Comparison of ENCODE assay signal across 8 cellular contexts in genomic region chr7:136114966-136115762, GRCh38.
DNase-seq lines count a peak whose midpoint lies in the region; ATAC-seq and TF ChIP-seq lines count a peak whose summit lies in the region.

No MANE protein-coding gene starts in this region.

- no peak overlapping the region for H3K27ac ChIP-seq in naive thymus-derived CD4-positive, alpha-beta T cell (ENCODE audit: low read depth, low read length)
- H3K27ac ChIP-seq in upper lobe of left lung: no peak overlapping the region

- no peak for TF ChIP-seq POLR2A in upper lobe of left lung (IDR thresholded peaks at IDR 0.05)

- H3K4me3 Mint-ChIP-seq in naive thymus-derived CD4-positive, alpha-beta T cell: no peak overlapping the region

- H3F3A ChIP-seq in Loucy (ENCODE audit: low read depth): no peaks in the 10 kb centered on the region

- H3K4me2 ChIP-seq in Loucy (ENCODE audit: low read depth, low read length, poor library complexity, severe bottlenecking): no peak overlapping the region

- H3K9me2 ChIP-seq in Loucy (replicated peaks; ENCODE audit: low read depth, low read length): no peaks in the 10 kb centered on the region

- H3K9me3 ChIP-seq in Loucy (ENCODE audit: insufficient read depth, low read depth, low read length) (no peaks in the 10 kb centered on the region), upper lobe of left lung (no peaks in the 10 kb centered on the region)
- no peaks in the 10 kb centered on the region for H3K9me3 ChIP-seq in naive thymus-derived CD4-positive, alpha-beta T cell (ENCODE audit: control insufficient read depth in 2 of 3, low read length in 3 of 3)

- no peak overlapping the region for H3K9ac ChIP-seq in Loucy (ENCODE audit: low read depth, low read length, poor library complexity, severe bottlenecking)

- peaks cover 0 to 20% (median 5%) of the 10 kb centered on the region in 11 donors for H3K9me3 Mint-ChIP-seq in naive thymus-derived CD4-positive, alpha-beta T cell

- TF ChIP-seq EP300 in upper lobe of left lung (IDR thresholded peaks at IDR 0.05): no peak

- no peak overlapping the region for H3K27ac Mint-ChIP-seq in naive thymus-derived CD4-positive, alpha-beta T cell

- H3K27me3 Mint-ChIP-seq in naive thymus-derived CD4-positive, alpha-beta T cell: peaks cover 0 to 10% (median 0%) of the 10 kb centered on the region in 5 donors

- peaks cover 0 to 4% (median 0%) of the 10 kb centered on the region in 7 donors for H3K4me1 Mint-ChIP-seq in naive thymus-derived CD4-positive, alpha-beta T cell

- no peaks in the 10 kb centered on the region for H4K20me1 ChIP-seq in Loucy (ENCODE audit: insufficient read depth, low read length, poor library complexity, severe bottlenecking)

- POLR2A ChIA-PET in HEK293T (lab: Yijun Ruan, JAX): no interaction called here
- POLR2A ChIA-PET in naive thymus-derived CD4-positive, alpha-beta T cell (lab: Charles Lee): no interaction called here

- H3K79me2 ChIP-seq in Loucy (ENCODE audit: insufficient read depth, low read length): no peaks in the 10 kb centered on the region

- H3K4me3 ChIP-seq in Loucy (ENCODE audit: low read length, poor library complexity, severe bottlenecking) (no peak overlapping the region), epithelial cell of esophagus (ENCODE audit: low read length) (no peak overlapping the region), upper lobe of left lung (no peak overlapping the region)
- H3K4me3 ChIP-seq in naive thymus-derived CD4-positive, alpha-beta T cell (ENCODE audit: low read length): no peak overlapping the region

- H3K4me1 ChIP-seq in Loucy (ENCODE audit: insufficient read depth, low read length, poor library complexity, severe bottlenecking) (no peaks in the 10 kb centered on the region), upper lobe of left lung (no peaks in the 10 kb centered on the region)
- H3K4me1 ChIP-seq in naive thymus-derived CD4-positive, alpha-beta T cell (ENCODE audit: control insufficient read depth in 2 of 2, insufficient read depth in 2 of 2, low read length in 2 of 2): no peaks in the 10 kb centered on the region

- CTCF ChIA-PET in HEK293T (lab: Yijun Ruan, JAX): interaction anchor here (0.6 to 1.4 kb wide), 10 partner anchors 9 to 1176 kb away, joined by 3 to 6 read pairs (median 3); no protein-coding TSS in a partner anchor
- CTCF ChIA-PET in naive thymus-derived CD4-positive, alpha-beta T cell (lab: Charles Lee): interaction anchor here (0.6 kb wide), 1 partner anchor 398 kb away, joined by 4 read pairs; no protein-coding TSS in a partner anchor

- TF ChIP-seq CTCF in Loucy (conservative IDR thresholded peaks at IDR 0.05; ENCODE audit: low read length): peak; percentile 76
- peak; percentile 60 for TF ChIP-seq CTCF in epithelial cell of esophagus (IDR thresholded peaks at IDR 0.05; ENCODE audit: insufficient read depth, low read depth, low read length, missing control alignments)
- TF ChIP-seq CTCF in upper lobe of left lung (IDR thresholded peaks at IDR 0.05): peak; percentile 38 to 66 (median 53)

- H3K36me3 ChIP-seq in Loucy (ENCODE audit: insufficient read depth, low read length): no peaks in the 10 kb centered on the region
- H3K36me3 ChIP-seq in naive thymus-derived CD4-positive, alpha-beta T cell (ENCODE audit: control insufficient read depth in 2 of 3, insufficient read depth in 3 of 3, low read length in 3 of 3): no peaks in the 10 kb centered on the region
- no peaks in the 10 kb centered on the region for H3K36me3 ChIP-seq in upper lobe of left lung

- intact Hi-C loops in Right ventricle myocardium inferior (cut with DNase I): no loop called here
- intact Hi-C loops in cardiac septum (cut with DNase I): no loop called here
- intact Hi-C loops in naive thymus-derived CD4-positive, alpha-beta T cell (cut with micrococcal nuclease): loop anchor here in 1 of 2 donors (10.0 kb wide), 1 partner anchor 1340 kb away; no protein-coding TSS in a partner anchor

- DNase-seq in Right ventricle myocardium inferior (ENCODE audit: missing footprints): no peak
- no peak for DNase-seq in cardiac septum (ENCODE audit: low spot score)
- DNase-seq in HEK293T (ENCODE audit: extremely low spot score): peak; percentile 79
- peak; percentile 72 for DNase-seq in activated CD4-positive, alpha-beta T cell treated with anti-CD3 and anti-CD28 coated beads for 48 hours
- peak; percentile 54 for DNase-seq in epithelial cell of esophagus (ENCODE audit: low read depth)
- peak in 3 of 9 donors; percentile 5 to 35 (median 15) for DNase-seq in naive thymus-derived CD4-positive, alpha-beta T cell
- no peak for DNase-seq in upper lobe of left lung

- ATAC-seq in Right ventricle myocardium inferior: peak; percentile 59
- ATAC-seq in naive thymus-derived CD4-positive, alpha-beta T cell: peak; percentile 83
- peak; percentile 73 to 75 for ATAC-seq in upper lobe of left lung (ENCODE audit: low FRiP score in 2 of 2)

- 61 to 64% methylated on average over 11 to 21 of the region's 21 CpGs for WGBS in upper lobe of left lung, 2 donors

- H2AFZ ChIP-seq in Loucy (ENCODE audit: low read length): no peak overlapping the region

- peaks cover 0 to 4% (median 0%) of the 10 kb centered on the region in 5 donors for H3K36me3 Mint-ChIP-seq in naive thymus-derived CD4-positive, alpha-beta T cell

- H3K27me3 ChIP-seq in Loucy (ENCODE audit: insufficient read depth, low read length, poor library complexity, severe bottlenecking): no peaks in the 10 kb centered on the region
- H3K27me3 ChIP-seq in naive thymus-derived CD4-positive, alpha-beta T cell (ENCODE audit: control insufficient read depth in 2 of 2, insufficient read depth in 2 of 2, low read length in 2 of 2): no peaks in the 10 kb centered on the region
- H3K27me3 ChIP-seq in upper lobe of left lung: no peaks in the 10 kb centered on the region

TF ChIP-seq in HEK293T, 16 proteins besides CTCF, POLR2A, EP300 and RAD21:
- TF ChIP-seq SP1 (IDR thresholded peaks at IDR 0.05) (no peak), ARNT (IDR thresholded peaks at IDR 0.05) (no peak), CTBP1 (IDR thresholded peaks at IDR 0.05; ENCODE audit: borderline replicate concordance) (no peak), FOXK2 (IDR thresholded peaks at IDR 0.05) (no peak), LEF1 (IDR thresholded peaks at IDR 0.05; ENCODE audit: borderline replicate concordance) (no peak), L3MBTL2 (conservative IDR thresholded peaks at IDR 0.05) (no peak), NFRKB (IDR thresholded peaks at IDR 0.05) (no peak), ZNF384 (IDR thresholded peaks at IDR 0.05) (no peak), TARDBP (IDR thresholded peaks at IDR 0.05) (no peak), FOXM1 (IDR thresholded peaks at IDR 0.05; ENCODE audit: borderline replicate concordance) (no peak), FOXA1 (IDR thresholded peaks at IDR 0.05) (no peak), SUZ12 (IDR thresholded peaks at IDR 0.05) (no peak), ELF4 (IDR thresholded peaks at IDR 0.05) (no peak)

Comparison
In these comparisons a context has a peak if more than half of its experiments do, and no peak if none do; other contexts are left out.
1. DNase-seq: peak in HEK293T (single experiment), activated CD4-positive, alpha-beta T cell treated with anti-CD3 and anti-CD28 coated beads for 48 hours (single experiment) and epithelial cell of esophagus (single experiment); none in Right ventricle myocardium inferior (single experiment), cardiac septum (single experiment) and upper lobe of left lung (0 of 2).
2. Peak in every context shown above with its lines, with median percentiles within 50 percentile points of each other: ATAC-seq and CTCF ChIP-seq.